15 cellular contexts compared by ENCODE assay signal in the genomic region with DNA sequence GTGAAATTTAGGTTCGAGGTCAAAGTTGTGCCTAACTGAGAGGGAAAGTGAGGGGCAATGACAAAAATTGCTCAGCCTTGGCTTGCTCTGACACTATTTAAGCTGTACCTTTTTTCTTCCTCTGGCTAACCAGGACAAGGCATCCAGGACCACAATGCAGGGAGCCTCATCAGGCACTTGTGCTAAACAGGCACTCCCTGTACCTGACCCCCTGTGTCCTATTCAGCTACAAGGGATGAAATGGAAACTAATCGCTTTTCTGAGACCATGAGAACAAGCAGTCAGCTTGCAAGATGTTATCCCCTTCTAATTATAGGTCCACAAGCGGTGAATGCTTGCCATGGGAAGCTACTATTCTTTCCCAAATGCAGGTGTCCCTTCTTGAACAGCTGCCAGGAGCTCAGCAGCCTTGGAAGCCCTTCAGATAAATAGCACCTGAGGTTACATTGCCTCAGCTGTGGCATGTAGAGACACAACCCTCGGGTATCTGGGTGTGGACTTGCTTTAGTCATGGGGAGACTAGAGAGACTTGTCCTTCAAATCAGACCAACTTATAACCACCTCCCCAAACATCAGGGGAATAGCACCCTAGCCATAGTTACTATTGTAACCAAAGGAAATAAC. TPM values are rescaled to one million over a fixed set of nuclear protein-coding genes. Genes with fewer than 3 reads are reported as not detected.
DNase-seq lines count a peak whose midpoint lies in the region; ATAC-seq and TF ChIP-seq lines count a peak whose summit lies in the region.
"Had no signal": no experiment of that assay in that cellular context is flagged by ENCODE, and none has a peak within 500 bp of the region (broad histone marks: within the 10 kb centered on the region; RNA-seq: fewer than 3 reads in every experiment).

No MANE protein-coding gene starts in this region.

- no peaks in the 10 kb centered on the region for H3K9me3 ChIP-seq in esophagus squamous epithelium
- H3K9me3 ChIP-seq: stomach had no signal

- no peak overlapping the region for H3K4me3 Mint-ChIP-seq in natural killer cell
- H3K4me3 Mint-ChIP-seq: activated CD8-positive, alpha-beta memory T cell treated with anti-CD3 and anti-CD28 coated beads, Interleukin-2, amount 10 ng/mL, durations not matched to agents 7 days and 5 days had no signal

- no peaks in the 10 kb centered on the region for H3K9me3 Mint-ChIP-seq in natural killer cell

- peak overlapping the region; percentile 61 to 87 (median 76) for H3K27ac ChIP-seq in esophagus squamous epithelium
- H3K27ac ChIP-seq: hepatocyte had no signal

- H3K27ac Mint-ChIP-seq in natural killer cell: no peak overlapping the region
- H3K27ac Mint-ChIP-seq: activated CD8-positive, alpha-beta memory T cell treated with anti-CD3 and anti-CD28 coated beads, Interleukin-2, amount 10 ng/mL, durations not matched to agents 7 days and 5 days; progenitor cell of endocrine pancreas had no signal

- no peak for DNase-seq in left ventricle myocardium superior
- no peak for DNase-seq in left cardiac atrium
- DNase-seq in NCI-H82 (lab: John Stamatoyannopoulos, UW): peak; percentile 51
- DNase-seq in esophagus squamous epithelium (lab: John Stamatoyannopoulos, UW): no peak
- no peak for DNase-seq in natural killer cell
- DNase-seq in activated naive CD4-positive, alpha-beta T cell treated with anti-CD3 and anti-CD28 coated beads, Interleukin-2, amount 50 U/mL, for 16 hours: no peak
- DNase-seq: activated CD8-positive, alpha-beta memory T cell treated with anti-CD3 and anti-CD28 coated beads, Interleukin-2, amount 10 ng/mL, durations not matched to agents 7 days and 5 days; mesendoderm; OCI-M1; stimulated activated CD4-positive, alpha-beta T cell treated with anti-CD3 and anti-CD28 coated beads, Interleukin-4, amount 100 ng/mL, for 4 hours; stomach had no signal

- peaks cover 0 to 3% of the 10 kb centered on the region in 2 donors for H3K27me3 Mint-ChIP-seq in natural killer cell (ENCODE audit: low read depth in 2 of 2)
- H3K27me3 Mint-ChIP-seq: progenitor cell of endocrine pancreas had no signal

- TF ChIP-seq POLR2A in esophagus squamous epithelium (IDR thresholded peaks at IDR 0.05): no peak

- no peaks in the 10 kb centered on the region for H3K36me3 Mint-ChIP-seq in natural killer cell
- H3K36me3 Mint-ChIP-seq: activated CD8-positive, alpha-beta memory T cell treated with anti-CD3 and anti-CD28 coated beads, Interleukin-2, amount 10 ng/mL, durations not matched to agents 7 days and 5 days had no signal

- peaks cover 8 to 59% (median 14%) of the 10 kb centered on the region in 3 donors for H3K4me1 ChIP-seq in esophagus squamous epithelium

- peaks cover 0 to 4% (median 0%) of the 10 kb centered on the region in 4 donors for H3K27me3 ChIP-seq in esophagus squamous epithelium
- H3K27me3 ChIP-seq: hepatocyte, stomach had no signal

- no peaks in the 10 kb centered on the region for H3K36me3 ChIP-seq in esophagus squamous epithelium
- H3K36me3 ChIP-seq: stomach had no signal

- WGBS in esophagus squamous epithelium, 2 donors: 43 to 47% methylated on average over 3 to 4 of the region's 4 CpGs

- TF ChIP-seq CTCF in esophagus squamous epithelium (IDR thresholded peaks at IDR 0.05) (no peak), natural killer cell (IDR thresholded peaks at IDR 0.05) (no peak)

- H3K4me1 Mint-ChIP-seq in natural killer cell: no peaks in the 10 kb centered on the region
- H3K4me1 Mint-ChIP-seq: activated CD8-positive, alpha-beta memory T cell treated with anti-CD3 and anti-CD28 coated beads, Interleukin-2, amount 10 ng/mL, durations not matched to agents 7 days and 5 days had no signal

- intact Hi-C loops in left ventricle myocardium superior (cut with micrococcal nuclease) (no loop called here), left cardiac atrium (cut with DNase I) (no loop called here), esophagus squamous epithelium (cut with DNase I) (no loop called here), natural killer cell (cut with micrococcal nuclease) (no loop called here)

- no peak overlapping the region for H3K4me3 ChIP-seq in esophagus squamous epithelium
- H3K4me3 ChIP-seq: hepatocyte, stomach had no signal

- peak; percentile 49 for ATAC-seq in left ventricle myocardium superior
- ATAC-seq in left cardiac atrium: no peak
- no peak for ATAC-seq in HG02610 (IDR thresholded peaks at IDR 0.05; ENCODE audit: unreplicated experiment)
- no peak for ATAC-seq in natural killer cell
- no peak for ATAC-seq in GM21717 (IDR thresholded peaks at IDR 0.05; ENCODE audit: unreplicated experiment)
- ATAC-seq: activated CD8-positive, alpha-beta memory T cell treated with anti-CD3 and anti-CD28 coated beads, Interleukin-2, amount 10 ng/mL, durations not matched to agents 7 days and 5 days had no signal

RNA-seq across cellular contexts. Expression of a gene that starts 19.1 kb away (rescaled TPM):
- total RNA-seq in left ventricle myocardium superior: 54.8 TPM
- 10 to 100 TPM; 47.0 to 53.3 TPM for total RNA-seq in left cardiac atrium
- total RNA-seq in esophagus squamous epithelium: 100 to 1,000 TPM in 2 of 4 donors, 10 to 100 TPM in 2; 60.0 to 164 (median 105) TPM
- 10 to 100 TPM; 34.0 to 52.8 (median 38.3) TPM for total RNA-seq in natural killer cell
